Comparison of ENCODE assay signal across 13 cellular contexts in genomic region chr3:61853912-61854311, GRCh38.
DNase-seq lines count a peak whose midpoint lies in the region; ATAC-seq and TF ChIP-seq lines count a peak whose summit lies in the region.
"Had no signal": no experiment of that assay in that cellular context is flagged by ENCODE, and none has a peak within 500 bp of the region (broad histone marks: within the 10 kb centered on the region; RNA-seq: fewer than 3 reads in every experiment).

No MANE protein-coding gene starts in this region.

- H3K4me1 ChIP-seq in Loucy (ENCODE audit: insufficient read depth, low read length, poor library complexity, severe bottlenecking) (peaks cover 20% of the 10 kb centered on the region), upper lobe of right lung (peaks cover 36% of the 10 kb centered on the region), body of pancreas (peaks cover 7% of the 10 kb centered on the region)

- H3K79me2 ChIP-seq in Loucy (ENCODE audit: insufficient read depth, low read length) = no peaks in the 10 kb centered on the region

- H3K9me2 ChIP-seq in Loucy (replicated peaks; ENCODE audit: low read depth, low read length) = no peaks in the 10 kb centered on the region

- ATAC-seq in left ventricle myocardium superior = peak; percentile 43
- ATAC-seq in upper lobe of right lung = peak; percentile 24
- no peak for ATAC-seq in body of pancreas

- H3K4me2 ChIP-seq in Loucy (ENCODE audit: low read depth, low read length, poor library complexity, severe bottlenecking) = peak overlapping the region; percentile 47
- H3K4me2 ChIP-seq: BLaER1 had no signal

- intact Hi-C loops in left ventricle myocardium superior (cut with micrococcal nuclease) = loop anchor here (10.0 kb wide), 1 partner anchor 289 kb away; the partner anchor contains the start of gene PTPRG
- intact Hi-C loops in upper lobe of right lung (cut with DNase I) = no loop called here
- intact Hi-C loops in body of pancreas (cut with DNase I) = no loop called here

- 0 out of 2 replicates have a peak overlapping the region, but pooled peaks have one; percentile 29 for H2AFZ ChIP-seq in Loucy (ENCODE audit: low read length)

- H3K27me3 ChIP-seq in Loucy (ENCODE audit: insufficient read depth, low read length, poor library complexity, severe bottlenecking) (no peaks in the 10 kb centered on the region), upper lobe of right lung (no peaks in the 10 kb centered on the region), body of pancreas (no peaks in the 10 kb centered on the region)
- H3K27me3 ChIP-seq: BLaER1, SJCRH30 had no signal

- DNase-seq in cardiac fibroblast (ENCODE audit: low read depth in 2 of 2) (peak; percentile 10 to 34), left ventricle myocardium superior (no peak), upper lobe of right lung (no peak), body of pancreas (no peak), NCI-H2107 (lab: John Stamatoyannopoulos, UW) (no peak)
- DNase-seq in activated CD4-positive, CD25-positive, alpha-beta regulatory T cell treated with anti-CD3 and anti-CD28 coated beads, Interleukin-2, amount 50 U/mL, for 72 hours = no peak
- DNase-seq: CD8-positive, alpha-beta memory T cell; NCI-H1436 treated with DMSO at 0.1 percent for 48 hours; NCI-H2081; NCI-H524; SJCRH30 had no signal

- 71 to 95% methylated on average over 2 of the region's 2 CpGs for WGBS in body of pancreas, 2 donors

- TF ChIP-seq CTCF in Loucy (conservative IDR thresholded peaks at IDR 0.05; ENCODE audit: low read length) (no peak), cardiac fibroblast (IDR thresholded peaks at IDR 0.05; ENCODE audit: low read depth, low read length) (no peak), upper lobe of right lung (IDR thresholded peaks at IDR 0.05) (no peak), body of pancreas (IDR thresholded peaks at IDR 0.05) (no peak)

- H3K9me3 ChIP-seq in Loucy (ENCODE audit: insufficient read depth, low read depth, low read length) = no peaks in the 10 kb centered on the region
- no peaks in the 10 kb centered on the region for H3K9me3 ChIP-seq in upper lobe of right lung
- no peaks in the 10 kb centered on the region for H3K9me3 ChIP-seq in body of pancreas
- H3K9me3 ChIP-seq: BLaER1, SJCRH30 had no signal

- H3K9ac ChIP-seq in Loucy (ENCODE audit: low read depth, low read length, poor library complexity, severe bottlenecking) = no peak overlapping the region
- H3K9ac ChIP-seq: BLaER1 had no signal

- H3K4me3 ChIP-seq in Loucy (ENCODE audit: low read length, poor library complexity, severe bottlenecking) (peak overlapping the region; percentile 11), cardiac fibroblast (replicated peaks in 1 of 2; ENCODE audit: low read depth in 2 of 2, low read length in 2 of 2) (no peak overlapping the region), upper lobe of right lung (no peak overlapping the region), body of pancreas (no peak overlapping the region)
- H3K4me3 ChIP-seq: BLaER1, SJCRH30 had no signal

- H3K36me3 ChIP-seq in Loucy (ENCODE audit: insufficient read depth, low read length) = no peaks in the 10 kb centered on the region
- no peaks in the 10 kb centered on the region for H3K36me3 ChIP-seq in upper lobe of right lung
- H3K36me3 ChIP-seq in body of pancreas (replicated peaks in 1 of 2; ENCODE audit: insufficient read depth in 1 of 2, low read depth in 2 of 2) = no peaks in the 10 kb centered on the region
- H3K36me3 ChIP-seq: BLaER1, SJCRH30 had no signal

- H3K27ac ChIP-seq in upper lobe of right lung (no peak overlapping the region), body of pancreas (no peak overlapping the region)
- H3K27ac ChIP-seq: BLaER1, SJCRH30 had no signal

- no peaks in the 10 kb centered on the region for H4K20me1 ChIP-seq in Loucy (ENCODE audit: insufficient read depth, low read length, poor library complexity, severe bottlenecking)
- H4K20me1 ChIP-seq: BLaER1 had no signal

- H3F3A ChIP-seq in Loucy (ENCODE audit: low read depth) = no peaks in the 10 kb centered on the region

- TF ChIP-seq POLR2A in body of pancreas (IDR thresholded peaks at IDR 0.05) = no peak

Comparison
In these comparisons a context has a peak if more than half of its experiments do, and no peak if none do; other contexts are left out.
1. DNase-seq: peak in cardiac fibroblast (2 of 2); none in left ventricle myocardium superior (single experiment), upper lobe of right lung (single experiment), body of pancreas (0 of 4), NCI-H2107 (single experiment) and activated CD4-positive, CD25-positive, alpha-beta regulatory T cell treated with anti-CD3 and anti-CD28 coated beads, Interleukin-2, amount 50 U/mL, for 72 hours (single experiment).